In genomic region chr14:99628832-99629618, GRCh38 we compare ENCODE assay signal across 1 cellular context.
A peak's percentile ranks its signal among the peaks of the same experiment; 100 is the strongest.
TF ChIP-seq lines count a peak whose summit lies in the region.

No MANE protein-coding gene starts in this region.

TF ChIP-seq in SK-N-SH, 30 proteins besides CTCF, POLR2A, EP300 and RAD21 (continued from another document):
- TF ChIP-seq USF2 (IDR thresholded peaks at IDR 0.05; ENCODE audit: borderline replicate concordance, low read depth, low read length): no peak
- peak; percentile 67; the same call in 1 of the 2 replicates for TF ChIP-seq USF1 (IDR thresholded peaks at IDR 0.05; ENCODE audit: borderline replicate concordance, low read depth)
- TF ChIP-seq CHD2 (IDR thresholded peaks at IDR 0.05; ENCODE audit: low read length, partially characterized antibody): peak; percentile 20
- TF ChIP-seq EZH2phosphoT487 (IDR thresholded peaks at IDR 0.05; ENCODE audit: borderline replicate concordance, low read depth): no peak
- no peak for TF ChIP-seq FOXJ3 (CRISPR knock-in tag; IDR thresholded peaks at IDR 0.05)
- TF ChIP-seq SMC3 (IDR thresholded peaks at IDR 0.05; ENCODE audit: low read depth, low read length): peak; percentile 98
- TF ChIP-seq MAX (IDR thresholded peaks at IDR 0.05; ENCODE audit: low read depth): peak; percentile 57; the same call in 1 of the 2 replicates
- TF ChIP-seq NFIC (IDR thresholded peaks at IDR 0.05; ENCODE audit: borderline replicate concordance): no peak
- 0 out of 2 replicates have a peak, but pooled peaks have one; percentile 33 for TF ChIP-seq SIN3A (IDR thresholded peaks at IDR 0.05; ENCODE audit: borderline replicate concordance, low read depth, low read length)
